Comparison of ENCODE assay signal across 14 cellular contexts in the genomic region with DNA sequence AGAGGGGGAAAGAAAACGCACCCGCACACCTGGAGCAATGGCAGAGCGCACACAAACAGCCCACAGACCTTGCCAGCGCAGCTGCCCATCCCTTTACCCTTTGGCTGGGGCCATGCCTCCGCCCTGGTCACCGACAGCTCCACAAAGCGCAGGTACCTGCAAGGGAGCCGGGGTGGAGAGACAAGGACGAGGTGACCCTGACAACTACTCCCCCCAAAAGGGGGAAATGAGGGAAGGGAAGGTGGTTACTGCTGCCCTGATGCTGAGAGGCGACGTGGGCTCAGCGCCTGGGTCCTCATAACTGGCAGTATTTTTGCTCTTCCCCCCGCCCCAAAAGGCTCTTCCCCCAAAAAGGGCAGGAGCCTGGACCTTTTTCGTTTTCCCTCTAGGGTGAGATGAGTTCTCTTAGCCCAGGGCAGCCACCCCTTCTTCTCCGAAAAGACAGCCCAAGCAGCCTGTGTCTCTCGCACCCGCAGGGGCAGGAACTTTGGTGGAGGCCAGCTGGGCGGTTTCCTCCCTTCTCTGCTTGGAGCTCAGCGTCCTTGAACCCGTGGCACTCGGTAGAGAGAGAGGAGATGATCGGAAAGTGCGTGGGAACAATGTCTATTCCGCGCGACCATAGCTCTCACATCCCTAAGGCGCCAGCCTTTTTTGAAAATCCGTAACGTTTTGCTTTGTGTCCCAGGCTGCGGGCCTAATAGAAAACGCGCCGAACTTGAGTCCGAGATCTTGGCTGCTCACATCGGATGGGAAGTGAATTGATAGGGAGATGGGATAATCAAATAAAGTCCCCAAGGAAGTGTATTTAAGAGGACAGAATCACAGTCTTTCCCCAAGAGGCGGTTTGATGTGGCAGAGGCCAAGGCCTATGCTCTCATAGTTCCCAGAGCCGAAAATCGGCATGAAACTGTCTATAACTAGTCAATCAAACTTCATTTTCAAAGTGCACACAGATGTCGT. TPM values are rescaled to one million over a fixed set of nuclear protein-coding genes. Genes with fewer than 3 reads are reported as not detected.
A peak's percentile ranks its signal among the peaks of the same experiment; 100 is the strongest.
DNase-seq lines count a peak whose midpoint lies in the region; ATAC-seq, FAIRE-seq and TF ChIP-seq lines count a peak whose summit lies in the region.
"Had no signal": no experiment of that assay in that cellular context is flagged by ENCODE, and none has a peak within 500 bp of the region (broad histone marks: within the 10 kb centered on the region; RNA-seq: fewer than 3 reads in every experiment).

No MANE protein-coding gene starts in this region.

- in situ Hi-C loops in HAP-1 (cut with MboI; ENCODE audit: low sequenced_read_pairs) = loop anchor here (5.0 kb wide), 1 partner anchor 101 kb away; a partner anchor contains a TSS

- no peak overlapping the region for H3K4me2 ChIP-seq in neuronal stem cell (ENCODE audit: insufficient read depth, low read length, poor library complexity, severe bottlenecking)

- no peak overlapping the region for H4K8ac ChIP-seq in neuronal stem cell (ENCODE audit: low read depth, low read length)

- no peak for TF ChIP-seq POLR2A in H54 (IDR thresholded peaks at IDR 0.05; ENCODE audit: low read depth, low read length)
- no peak for TF ChIP-seq POLR2A in vagina (IDR thresholded peaks at IDR 0.05)

- no peak overlapping the region for H2BK12ac ChIP-seq in neuronal stem cell (ENCODE audit: low read length)

- H3K27me3 Mint-ChIP-seq in effector memory CD8-positive, alpha-beta T cell = peaks cover 92 to 96% of the 10 kb centered on the region in 2 donors

- no peaks in the 10 kb centered on the region for H3K9me3 Mint-ChIP-seq in effector memory CD8-positive, alpha-beta T cell
- H3K9me3 Mint-ChIP-seq: dendritic cell treated with granulocyte-macrophage colony-stimulating factor and Interleukin-4, amounts not matched to agents 40 ng/mL and 50 ng/mL, for 4 days had no signal

- DNase-seq in DMS 273 (lab: John Stamatoyannopoulos, UW; ENCODE audit: unreplicated experiment) = peak; percentile 12
- DNase-seq in DMS 273 treated with DMSO at 0.1 percent for 48 hours (lab: John Stamatoyannopoulos, UW) = no peak
- DNase-seq in HAP-1 (ENCODE audit: low spot score in 2 of 2) = no peak
- no peak for DNase-seq in effector memory CD8-positive, alpha-beta T cell
- no peak for DNase-seq in neuronal stem cell (ENCODE audit: low spot score)
- no peak for DNase-seq in H54 (ENCODE audit: insufficient read length, low spot score)
- DNase-seq in vagina (ENCODE audit: extremely low spot score in 2 of 2) = no peak
- no peak for DNase-seq in sciatic nerve (ENCODE audit: low spot score)
- DNase-seq: NCI-H1092 treated with DMSO at 0.1 percent for 48 hours had no signal

- FAIRE-seq in H54 (lab: Jason Lieb, UNC) = no peak

- H3K27me3 ChIP-seq in HAP-1 (ENCODE audit: low read depth) = no peaks in the 10 kb centered on the region
- peaks cover 58 to 98% (median 96%) of the 10 kb centered on the region in 3 experiments for H3K27me3 ChIP-seq in neuronal stem cell (ENCODE audit: control insufficient read depth in 3 of 3, insufficient read depth in 3 of 3, low read depth in 1 of 3, low read length in 3 of 3)
- H3K27me3 ChIP-seq in vagina = peaks cover 54% of the 10 kb centered on the region

- no peaks in the 10 kb centered on the region; the same call in 1 of the 2 replicates for H3K36me3 ChIP-seq in HAP-1 (replicated peaks)
- H3K36me3 ChIP-seq in neuronal stem cell (replicated peaks in 1 of 2; ENCODE audit: control insufficient read depth in 2 of 2, insufficient read depth in 2 of 2, low read length in 2 of 2) = no peaks in the 10 kb centered on the region
- no peaks in the 10 kb centered on the region for H3K36me3 ChIP-seq in vagina

- peak overlapping the region; percentile 86 for H2AK5ac ChIP-seq in neuronal stem cell (ENCODE audit: low read depth, low read length)

- H3K18ac ChIP-seq in neuronal stem cell (ENCODE audit: low read length) = peak overlapping the region; percentile 86

- peaks cover 15 to 31% of the 10 kb centered on the region in 2 donors for H3K4me1 Mint-ChIP-seq in effector memory CD8-positive, alpha-beta T cell (ENCODE audit: low read depth in 2 of 2)

- H3K27ac Mint-ChIP-seq in effector memory CD8-positive, alpha-beta T cell = no peak overlapping the region
- H3K27ac Mint-ChIP-seq: dendritic cell treated with granulocyte-macrophage colony-stimulating factor and Interleukin-4, amounts not matched to agents 40 ng/mL and 50 ng/mL, for 4 days had no signal

- intact Hi-C loops in vagina (cut with DNase I) = no loop called here
- intact Hi-C loops in sciatic nerve (cut with DNase I) = no loop called here

- H4K91ac ChIP-seq in neuronal stem cell (ENCODE audit: low read depth, low read length, poor library complexity) = no peak overlapping the region

- no peak overlapping the region for H3K14ac ChIP-seq in neuronal stem cell (ENCODE audit: low read length)

- ATAC-seq in effector memory CD8-positive, alpha-beta T cell (replicated peaks) = no peak
- ATAC-seq in sciatic nerve = no peak

- no peak overlapping the region for H3K23ac ChIP-seq in neuronal stem cell (ENCODE audit: low read depth, low read length, poor library complexity)

- peak overlapping the region; percentile 93 for H2BK15ac ChIP-seq in neuronal stem cell (ENCODE audit: low read length)

- H3K27ac ChIP-seq in neuronal stem cell (replicated peaks; ENCODE audit: low read length) (no peak overlapping the region), vagina (no peak overlapping the region)
- H3K27ac ChIP-seq: skin epidermis had no signal

- H2BK120ac ChIP-seq in neuronal stem cell (ENCODE audit: low read depth, low read length) = no peak overlapping the region

- H3K4ac ChIP-seq in neuronal stem cell (ENCODE audit: low read length) = no peak overlapping the region

- H3K9ac ChIP-seq in neuronal stem cell (ENCODE audit: low read depth, low read length, poor library complexity) = no peak overlapping the region

- H2AFZ ChIP-seq in neuronal stem cell (ENCODE audit: low read length) = no peak overlapping the region

- no peak overlapping the region for H2BK5ac ChIP-seq in neuronal stem cell (ENCODE audit: low read length)

- H3K4me3 ChIP-seq in HAP-1 (peak overlapping the region; percentile 45), neuronal stem cell (ENCODE audit: low read length in 2 of 2) (peak overlapping the region in 1 of 2 donors; percentile 52), vagina (no peak overlapping the region)

- peaks cover 22% of the 10 kb centered on the region for H3K4me1 ChIP-seq in HAP-1
- H3K4me1 ChIP-seq in neuronal stem cell (ENCODE audit: control insufficient read depth in 2 of 2, insufficient read depth in 1 of 2, low read depth in 1 of 2, low read length in 2 of 2) = peaks cover 15 to 16% of the 10 kb centered on the region in 2 donors
- peaks cover 50% of the 10 kb centered on the region for H3K4me1 ChIP-seq in vagina

- H3K79me1 ChIP-seq in neuronal stem cell (ENCODE audit: low read depth, low read length) = no peaks in the 10 kb centered on the region

- TF ChIP-seq CTCF in vagina (IDR thresholded peaks at IDR 0.05) = no peak

- no CpG with 5 or more reads among the region's 39 CpGs for WGBS in neuronal stem cell (ENCODE audit: extremely low coverage in 2 of 2, insufficient read length in 2 of 2, insufficient replicate concordance in 1 of 2), 2 donors

- H3K36me3 Mint-ChIP-seq in effector memory CD8-positive, alpha-beta T cell (ENCODE audit: insufficient read depth) = peaks cover 7% of the 10 kb centered on the region

- peak overlapping the region; percentile 55 to 69 for H3K4me3 Mint-ChIP-seq in effector memory CD8-positive, alpha-beta T cell

- peaks cover 4% of the 10 kb centered on the region; the same call in 1 of the 2 replicates for H3K9me3 ChIP-seq in HAP-1
- H3K9me3 ChIP-seq in neuronal stem cell (replicated peaks in 1 of 2; ENCODE audit: control insufficient read depth in 2 of 2, insufficient read depth in 1 of 2, low read depth in 1 of 2, low read length in 2 of 2) = peaks cover 6 to 10% of the 10 kb centered on the region in 2 donors
- no peaks in the 10 kb centered on the region for H3K9me3 ChIP-seq in vagina

RNA-seq across cellular contexts. Expression of a gene that starts 1.0 kb away (rescaled TPM):
- 0.01 TPM for polyA plus RNA-seq in neuronal stem cell (2013, experiment 1 of 2)
- not detected for polyA plus RNA-seq in neuronal stem cell (2013, experiment 2 of 2)
- total RNA-seq in vagina = not detected
- total RNA-seq in sciatic nerve = not detected
- total RNA-seq: fibroblast of villous mesenchyme, myocyte, OCI-LY7 had no signal
